2 cellular contexts compared by ENCODE assay signal in genomic region chr2:96296925-96297324, GRCh38.
TF ChIP-seq lines count a peak whose summit lies in the region.

No MANE protein-coding gene starts in this region.

TF ChIP-seq in liver, 16 proteins besides CTCF, POLR2A, EP300 and RAD21:
- TF ChIP-seq ATF3 (IDR thresholded peaks at IDR 0.05) (peak; percentile 31), RXRA (IDR thresholded peaks at IDR 0.05) (peak; percentile 79 to 86), EGR1 (IDR thresholded peaks at IDR 0.05; ENCODE audit: low read depth in 2 of 2) (peak; percentile 64 to 89), GABPA (IDR thresholded peaks at IDR 0.05 in 1 of 2, conservative IDR thresholded peaks at IDR 0.05 in 1 of 2) (peak; percentile 23 to 70), YY1 (IDR thresholded peaks at IDR 0.05) (peak; percentile 74), REST (IDR thresholded peaks at IDR 0.05) (no peak), HNF4A (conservative IDR thresholded peaks at IDR 0.05) (peak; percentile 92 to 95), SP1 (IDR thresholded peaks at IDR 0.05) (peak; percentile 89), FOXA2 (IDR thresholded peaks at IDR 0.05) (peak; percentile 48), ZBTB33 (IDR thresholded peaks at IDR 0.05) (peak; percentile 71), JUND (IDR thresholded peaks at IDR 0.05) (peak; percentile 68 to 91), NR2F2 (IDR thresholded peaks at IDR 0.05) (peak; percentile 83), FOXA1 (IDR thresholded peaks at IDR 0.05) (no peak), TAF1 (conservative IDR thresholded peaks at IDR 0.05) (no peak), HNF4G (IDR thresholded peaks at IDR 0.05) (peak; percentile 68)
- TF ChIP-seq, protein P1, sequence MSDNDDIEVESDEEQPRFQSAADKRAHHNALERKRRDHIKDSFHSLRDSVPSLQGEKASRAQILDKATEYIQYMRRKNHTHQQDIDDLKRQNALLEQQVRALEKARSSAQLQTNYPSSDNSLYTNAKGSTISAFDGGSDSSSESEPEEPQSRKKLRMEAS (IDR thresholded peaks at IDR 0.05) = peak; percentile 87

TF ChIP-seq in HepG2, 621 proteins besides CTCF, POLR2A, EP300 and RAD21:
- TF ChIP-seq, protein P2, sequence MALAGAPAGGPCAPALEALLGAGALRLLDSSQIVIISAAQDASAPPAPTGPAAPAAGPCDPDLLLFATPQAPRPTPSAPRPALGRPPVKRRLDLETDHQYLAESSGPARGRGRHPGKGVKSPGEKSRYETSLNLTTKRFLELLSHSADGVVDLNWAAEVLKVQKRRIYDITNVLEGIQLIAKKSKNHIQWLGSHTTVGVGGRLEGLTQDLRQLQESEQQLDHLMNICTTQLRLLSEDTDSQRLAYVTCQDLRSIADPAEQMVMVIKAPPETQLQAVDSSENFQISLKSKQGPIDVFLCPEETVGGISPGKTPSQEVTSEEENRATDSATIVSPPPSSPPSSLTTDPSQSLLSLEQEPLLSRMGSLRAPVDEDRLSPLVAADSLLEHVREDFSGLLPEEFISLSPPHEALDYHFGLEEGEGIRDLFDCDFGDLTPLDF (CRISPR knock-in tag; IDR thresholded peaks at IDR 0.05) = no peak
- no peak for TF ChIP-seq NFRKB (IDR thresholded peaks at IDR 0.05)
- no peak for TF ChIP-seq ZNF558 (CRISPR knock-in tag; IDR thresholded peaks at IDR 0.05; ENCODE audit: borderline replicate concordance)
- no peak for TF ChIP-seq ZNF280B (CRISPR knock-in tag; IDR thresholded peaks at IDR 0.05; ENCODE audit: borderline replicate concordance)
- TF ChIP-seq ATM (IDR thresholded peaks at IDR 0.05; ENCODE audit: borderline replicate concordance) = no peak
- TF ChIP-seq, protein P3, sequence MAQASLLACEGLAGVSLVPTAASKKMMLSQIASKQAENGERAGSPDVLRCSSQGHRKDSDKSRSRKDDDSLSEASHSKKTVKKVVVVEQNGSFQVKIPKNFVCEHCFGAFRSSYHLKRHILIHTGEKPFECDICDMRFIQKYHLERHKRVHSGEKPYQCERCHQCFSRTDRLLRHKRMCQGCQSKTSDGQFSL (CRISPR knock-in tag; IDR thresholded peaks at IDR 0.05) = no peak
- TF ChIP-seq, protein P4, sequence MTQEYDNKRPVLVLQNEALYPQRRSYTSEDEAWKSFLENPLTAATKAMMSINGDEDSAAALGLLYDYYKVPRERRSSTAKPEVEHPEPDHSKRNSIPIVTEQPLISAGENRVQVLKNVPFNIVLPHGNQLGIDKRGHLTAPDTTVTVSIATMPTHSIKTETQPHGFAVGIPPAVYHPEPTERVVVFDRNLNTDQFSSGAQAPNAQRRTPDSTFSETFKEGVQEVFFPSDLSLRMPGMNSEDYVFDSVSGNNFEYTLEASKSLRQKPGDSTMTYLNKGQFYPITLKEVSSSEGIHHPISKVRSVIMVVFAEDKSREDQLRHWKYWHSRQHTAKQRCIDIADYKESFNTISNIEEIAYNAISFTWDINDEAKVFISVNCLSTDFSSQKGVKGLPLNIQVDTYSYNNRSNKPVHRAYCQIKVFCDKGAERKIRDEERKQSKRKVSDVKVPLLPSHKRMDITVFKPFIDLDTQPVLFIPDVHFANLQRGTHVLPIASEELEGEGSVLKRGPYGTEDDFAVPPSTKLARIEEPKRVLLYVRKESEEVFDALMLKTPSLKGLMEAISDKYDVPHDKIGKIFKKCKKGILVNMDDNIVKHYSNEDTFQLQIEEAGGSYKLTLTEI (CRISPR knock-in tag; conservative IDR thresholded peaks at IDR 0.05) = no peak
- no peak for TF ChIP-seq FOSL1 (CRISPR knock-in tag; IDR thresholded peaks at IDR 0.05; ENCODE audit: borderline replicate concordance)
- TF ChIP-seq ZNF556 (CRISPR knock-in tag; IDR thresholded peaks at IDR 0.05; ENCODE audit: borderline replicate concordance) = no peak
- no peak for TF ChIP-seq ZNF850 (CRISPR knock-in tag; conservative IDR thresholded peaks at IDR 0.05)
- TF ChIP-seq ZNF337 (CRISPR knock-in tag; IDR thresholded peaks at IDR 0.05; ENCODE audit: borderline replicate concordance, low read depth) = no peak
- TF ChIP-seq ZNF839 (CRISPR knock-in tag; IDR thresholded peaks at IDR 0.05; ENCODE audit: borderline replicate concordance) = no peak
- TF ChIP-seq ZFP82 (CRISPR knock-in tag; IDR thresholded peaks at IDR 0.05; ENCODE audit: borderline replicate concordance) = no peak
- TF ChIP-seq HNF4G (IDR thresholded peaks at IDR 0.05; ENCODE audit: borderline replicate concordance, low read depth, low read length) = no peak
- TF ChIP-seq HNF4G (CRISPR knock-in tag; IDR thresholded peaks at IDR 0.05; ENCODE audit: borderline replicate concordance, low read depth) = no peak
- TF ChIP-seq, protein P5, sequence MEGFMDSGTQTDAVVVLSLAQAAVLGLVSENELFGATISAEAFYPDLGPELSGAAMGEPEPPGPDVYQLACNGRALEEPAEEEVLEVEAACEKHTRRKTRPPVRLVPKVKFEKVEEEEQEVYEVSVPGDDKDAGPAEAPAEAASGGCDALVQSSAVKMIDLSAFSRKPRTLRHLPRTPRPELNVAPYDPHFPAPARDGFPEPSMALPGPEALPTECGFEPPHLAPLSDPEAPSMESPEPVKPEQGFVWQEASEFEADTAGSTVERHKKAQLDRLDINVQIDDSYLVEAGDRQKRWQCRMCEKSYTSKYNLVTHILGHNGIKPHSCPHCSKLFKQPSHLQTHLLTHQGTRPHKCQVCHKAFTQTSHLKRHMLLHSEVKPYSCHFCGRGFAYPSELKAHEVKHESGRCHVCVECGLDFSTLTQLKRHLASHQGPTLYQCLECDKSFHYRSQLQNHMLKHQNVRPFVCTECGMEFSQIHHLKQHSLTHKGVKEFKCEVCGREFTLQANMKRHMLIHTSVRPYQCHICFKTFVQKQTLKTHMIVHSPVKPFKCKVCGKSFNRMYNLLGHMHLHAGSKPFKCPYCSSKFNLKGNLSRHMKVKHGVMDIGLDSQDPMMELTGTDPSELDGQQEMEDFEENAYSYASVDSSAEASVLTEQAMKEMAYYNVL (CRISPR knock-in tag; IDR thresholded peaks at IDR 0.05; ENCODE audit: borderline replicate concordance) = no peak
- TF ChIP-seq FOXO1 (CRISPR knock-in tag; IDR thresholded peaks at IDR 0.05) = no peak
- TF ChIP-seq SIN3B (IDR thresholded peaks at IDR 0.05; ENCODE audit: low read length) = no peak
- TF ChIP-seq ZBTB25 (CRISPR knock-in tag; IDR thresholded peaks at IDR 0.05) = no peak
